10 cellular contexts compared by ENCODE assay signal in the genomic region with DNA sequence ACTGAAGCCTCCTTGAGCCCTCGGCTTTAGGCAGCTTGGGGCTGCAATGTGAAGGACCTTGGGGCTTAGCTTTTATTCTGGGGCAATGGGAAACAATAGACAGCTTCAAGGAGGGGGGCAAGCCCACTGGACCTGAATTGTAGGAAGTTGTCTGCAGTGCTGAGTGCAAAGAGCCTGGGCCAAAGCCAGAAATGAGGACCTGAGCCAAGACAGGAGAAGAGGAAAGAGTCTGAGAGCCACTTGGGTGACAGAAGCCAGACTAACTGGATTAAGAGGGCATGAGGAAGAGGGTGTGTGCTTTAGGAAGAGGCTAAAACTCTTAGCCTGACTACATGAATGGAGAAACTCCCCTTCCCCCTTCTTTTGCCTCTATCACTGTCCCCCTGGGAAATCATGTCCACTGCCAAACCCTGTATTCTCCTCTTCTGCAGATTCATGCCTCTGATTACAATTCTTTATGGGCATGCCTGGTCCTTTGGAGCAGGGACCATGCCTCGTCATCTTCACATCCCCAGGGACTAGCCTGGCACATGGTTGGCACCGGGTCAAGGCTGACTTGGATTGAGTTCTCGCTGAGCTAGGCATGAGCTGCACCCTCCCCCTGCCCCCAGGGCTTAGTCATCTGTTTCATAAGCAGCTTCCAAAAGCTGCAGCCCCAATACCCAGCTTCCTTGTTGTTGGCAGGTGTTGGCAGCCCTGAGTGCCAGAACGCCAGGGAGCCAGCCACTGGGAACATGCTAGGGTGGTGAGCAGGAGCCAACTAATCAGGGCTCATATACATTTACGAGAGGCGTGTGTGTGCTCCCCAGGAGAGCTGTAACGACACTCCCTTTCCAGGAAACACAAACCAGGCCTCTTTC. TPM values are rescaled to one million over a fixed set of nuclear protein-coding genes. Genes with fewer than 3 reads are reported as not detected.
DNase-seq lines count a peak whose midpoint lies in the region; ATAC-seq and TF ChIP-seq lines count a peak whose summit lies in the region.
"Had no signal": no experiment of that assay in that cellular context is flagged by ENCODE, and none has a peak within 500 bp of the region (broad histone marks: within the 10 kb centered on the region; RNA-seq: fewer than 3 reads in every experiment).

No MANE protein-coding gene starts in this region.

- no peaks in the 10 kb centered on the region for H3K36me3 Mint-ChIP-seq in neural progenitor cell

- H3K27ac Mint-ChIP-seq in neural progenitor cell, result peak overlapping the region; percentile 43
- H3K27ac Mint-ChIP-seq: B cell had no signal

- no peaks in the 10 kb centered on the region for H3K9me3 ChIP-seq in neural progenitor cell (ENCODE audit: low read depth)
- H3K9me3 ChIP-seq: SJSA1 had no signal

- peak; percentile 5 for DNase-seq in activated CD4-positive, alpha-beta T cell treated with anti-CD3 and anti-CD28 coated beads for 48 hours
- DNase-seq in activated CD4-positive, alpha-beta T cell treated with anti-CD3 and anti-CD28 coated beads for 4 hours, result no peak
- DNase-seq in NOMO-1 (lab: John Stamatoyannopoulos, UW; ENCODE audit: unreplicated experiment in 2 of 2) (peak; percentile 29 to 57), neural progenitor cell (ENCODE audit: low spot score) (no peak), GM19238 (ENCODE audit: insufficient read length, low spot score) (no peak), DMS114 treated with DMSO at 0.1 percent for 48 hours (lab: John Stamatoyannopoulos, UW; ENCODE audit: unreplicated experiment) (no peak)
- no peak for DNase-seq in activated CD4-positive, CD25-positive, alpha-beta regulatory T cell treated with anti-CD3 and anti-CD28 coated beads, Interleukin-2, amount 50 U/mL, for 72 hours

- H3K27ac ChIP-seq in neural progenitor cell, result no peak overlapping the region
- H3K27ac ChIP-seq: SJSA1 had no signal

- no peak overlapping the region for H2AFZ ChIP-seq in neural progenitor cell (replicated peaks)

- H3K9me3 Mint-ChIP-seq in neural progenitor cell, result peaks cover 10% of the 10 kb centered on the region

- peak; percentile 97 for ATAC-seq in esophagus mucosa

- no peaks in the 10 kb centered on the region for H3K36me3 ChIP-seq in neural progenitor cell
- H3K36me3 ChIP-seq: SJSA1 had no signal

- H3K79me2 ChIP-seq in neural progenitor cell (ENCODE audit: low read depth), result no peaks in the 10 kb centered on the region

- H3K4me1 Mint-ChIP-seq in neural progenitor cell, result peaks cover 11% of the 10 kb centered on the region
- H3K4me1 Mint-ChIP-seq: B cell had no signal

- H3K4me3 Mint-ChIP-seq in neural progenitor cell, result no peak overlapping the region
- H3K4me3 Mint-ChIP-seq: B cell had no signal

- no peak for TF ChIP-seq CTCF in neural progenitor cell (IDR thresholded peaks at IDR 0.05)

- H3K27me3 ChIP-seq in neural progenitor cell, result no peaks in the 10 kb centered on the region
- H3K27me3 ChIP-seq: SJSA1 had no signal

- peaks cover 14% of the 10 kb centered on the region for H3K27me3 Mint-ChIP-seq in neural progenitor cell (ENCODE audit: insufficient read depth, low read depth)
- H3K27me3 Mint-ChIP-seq: B cell had no signal

- no peak overlapping the region for H3K4me3 ChIP-seq in neural progenitor cell
- H3K4me3 ChIP-seq: SJSA1 had no signal

- H3K4me1 ChIP-seq in neural progenitor cell, result peaks cover 16% of the 10 kb centered on the region
- H3K4me1 ChIP-seq: SJSA1 had no signal

- H3K9ac ChIP-seq in neural progenitor cell, result no peak overlapping the region

- peaks cover 5% of the 10 kb centered on the region for H3F3A ChIP-seq in neural progenitor cell (ENCODE audit: low read depth)

- H4K20me1 ChIP-seq in neural progenitor cell (ENCODE audit: low read depth), result no peaks in the 10 kb centered on the region

- H3K4me2 ChIP-seq in neural progenitor cell, result no peak overlapping the region

RNA-seq across cellular contexts. Expression of gene JDP2, which starts 27.8 kb away (rescaled TPM):
- 18.5 TPM for total RNA-seq in esophagus mucosa
- 2.5 and 8.4 TPM in 2 replicates for total RNA-seq in neural progenitor cell (ENCODE audit: low replicate concordance)

Comparison
In these comparisons a context has a peak if more than half of its experiments do, and no peak if none do; other contexts are left out.
1. DNase-seq: peak in activated CD4-positive, alpha-beta T cell treated with anti-CD3 and anti-CD28 coated beads for 48 hours (single experiment) and NOMO-1 (2 of 2); none in activated CD4-positive, alpha-beta T cell treated with anti-CD3 and anti-CD28 coated beads for 4 hours (0 of 2), neural progenitor cell (single experiment), GM19238 (single experiment), activated CD4-positive, CD25-positive, alpha-beta regulatory T cell treated with anti-CD3 and anti-CD28 coated beads, Interleukin-2, amount 50 U/mL, for 72 hours (single experiment) and DMS114 treated with DMSO at 0.1 percent for 48 hours (single experiment).